In genomic region chr5:139470821-139471300, GRCh38 we compare ENCODE assay signal across 1 cellular context.
TF ChIP-seq lines count a peak whose summit lies in the region.

Gene SMIM33, plus strand, starts transcription at chr5:139471004. Its CDS starts 118 bp downstream, at chr5:139471122.

TF ChIP-seq in HepG2, 621 proteins besides CTCF, POLR2A, EP300 and RAD21:
- TF ChIP-seq SSRP1 (CRISPR knock-in tag; IDR thresholded peaks at IDR 0.05) (no peak), ZNF512 (CRISPR knock-in tag; IDR thresholded peaks at IDR 0.05) (no peak), ZSCAN20 (CRISPR knock-in tag; IDR thresholded peaks at IDR 0.05; ENCODE audit: borderline replicate concordance) (no peak), MBNL3 (CRISPR knock-in tag; conservative IDR thresholded peaks at IDR 0.05) (no peak), CSRNP1 (CRISPR knock-in tag; IDR thresholded peaks at IDR 0.05) (no peak), GATA4 (IDR thresholded peaks at IDR 0.05; ENCODE audit: borderline replicate concordance, low read depth) (no peak), ZNF296 (CRISPR knock-in tag; conservative IDR thresholded peaks at IDR 0.05) (no peak), MZF1 (CRISPR knock-in tag; IDR thresholded peaks at IDR 0.05; ENCODE audit: borderline replicate concordance) (no peak), ZNF251 (CRISPR knock-in tag; IDR thresholded peaks at IDR 0.05) (no peak), ATM (IDR thresholded peaks at IDR 0.05; ENCODE audit: borderline replicate concordance) (no peak), ZNF589 (CRISPR knock-in tag; conservative IDR thresholded peaks at IDR 0.05) (no peak), GABPB1 (CRISPR knock-in tag; IDR thresholded peaks at IDR 0.05) (no peak), ZBTB20 (CRISPR knock-in tag; IDR thresholded peaks at IDR 0.05; ENCODE audit: borderline replicate concordance, low read depth) (no peak), BRD4 (CRISPR knock-in tag; IDR thresholded peaks at IDR 0.05) (no peak), KDM5B (CRISPR knock-in tag; IDR thresholded peaks at IDR 0.05; ENCODE audit: borderline replicate concordance) (no peak), ZNF570 (CRISPR knock-in tag; IDR thresholded peaks at IDR 0.05; ENCODE audit: borderline replicate concordance) (no peak), SOX6 (IDR thresholded peaks at IDR 0.05) (no peak), SOX6 (CRISPR knock-in tag; IDR thresholded peaks at IDR 0.05) (no peak)
TF ChIP-seq in HepG2: peak in this region for 0.
